In the genomic region with DNA sequence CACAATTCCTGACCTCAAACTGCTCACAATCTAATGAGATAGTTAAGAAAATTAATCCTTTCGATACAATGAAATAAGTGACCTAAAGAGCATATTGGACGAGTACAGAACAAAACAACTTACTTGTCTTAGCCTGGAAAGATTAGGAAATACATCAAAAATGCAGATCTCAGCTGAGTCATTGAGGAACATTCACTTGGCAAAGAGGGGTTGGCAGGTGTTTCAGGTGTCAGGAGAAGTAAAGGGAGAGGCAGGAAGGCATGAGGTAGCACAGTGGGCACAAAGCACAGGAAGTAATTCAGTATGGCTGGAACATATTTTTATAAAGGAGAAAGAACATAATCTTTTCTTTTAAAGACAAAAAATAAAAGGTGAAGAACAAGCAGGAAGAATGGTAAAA, we compare ENCODE assay signal across 24 cellular contexts.
"Had no signal": no experiment of that assay in that cellular context is flagged by ENCODE, and none has a peak within 500 bp of the region (broad histone marks: within the 10 kb centered on the region; RNA-seq: fewer than 3 reads in every experiment).

No MANE protein-coding gene starts in this region.

- H3K27ac Mint-ChIP-seq: activated CD4-positive, alpha-beta memory T cell treated with anti-CD3 and anti-CD28 coated beads, Interleukin-2, amount 10 ng/mL, durations not matched to agents 7 days and 5 days; activated naive CD8-positive, alpha-beta T cell treated with anti-CD3 and anti-CD28 coated beads, Interleukin-2, amount 10 ng/mL, durations not matched to agents 7 days and 5 days; activated T-helper 2 cell treated with anti-CD3 and anti-CD28 coated beads, Interferon-gamma antibody, Interleukin-2, Interleukin-4, amounts not matched to agents 10 μg/mL and 5 μg/mL and 100 μg/mL, durations not matched to agents 14 hours and 24 hours and 36 hours; T-cell had no signal

- H3K4me3 Mint-ChIP-seq: activated CD4-positive, alpha-beta memory T cell treated with anti-CD3 and anti-CD28 coated beads, Interleukin-2, amount 10 ng/mL, durations not matched to agents 7 days and 5 days; activated naive CD8-positive, alpha-beta T cell treated with anti-CD3 and anti-CD28 coated beads, Interleukin-2, amount 10 ng/mL, durations not matched to agents 7 days and 5 days; central memory CD8-positive, alpha-beta T cell; T-cell had no signal

- H3K27me3 ChIP-seq: adrenal gland had no signal

- H3K4me2 ChIP-seq: PC-9 had no signal

- H3K4me1 ChIP-seq: adrenal gland had no signal

- H3K9me3 Mint-ChIP-seq: activated CD4-positive, alpha-beta memory T cell treated with anti-CD3 and anti-CD28 coated beads, Interleukin-2, amount 10 ng/mL, durations not matched to agents 7 days and 5 days; activated naive CD8-positive, alpha-beta T cell treated with anti-CD3 and anti-CD28 coated beads, Interleukin-2, amount 10 ng/mL, durations not matched to agents 7 days and 5 days; activated T-helper 2 cell treated with anti-CD3 and anti-CD28 coated beads, Interferon-gamma antibody, Interleukin-2, Interleukin-4, amounts not matched to agents 10 μg/mL and 5 μg/mL and 100 μg/mL, durations not matched to agents 14 hours and 24 hours and 36 hours; central memory CD8-positive, alpha-beta T cell had no signal

- H3K4me1 Mint-ChIP-seq: activated CD4-positive, alpha-beta memory T cell treated with anti-CD3 and anti-CD28 coated beads, Interleukin-2, amount 10 ng/mL, durations not matched to agents 7 days and 5 days; activated naive CD8-positive, alpha-beta T cell treated with anti-CD3 and anti-CD28 coated beads, Interleukin-2, amount 10 ng/mL, durations not matched to agents 7 days and 5 days; central memory CD8-positive, alpha-beta T cell; T-cell had no signal

- H3K9me3 ChIP-seq: adrenal gland had no signal

- H3K4me3 ChIP-seq: adrenal gland, PC-9, SK-N-MC had no signal

- ATAC-seq: Right ventricle myocardium inferior, T-cell had no signal

- H3K27ac ChIP-seq: adrenal gland, PC-9, SK-N-MC, VCaP had no signal

- DNase-seq: activated CD4-positive, alpha-beta memory T cell treated with anti-CD3 and anti-CD28 coated beads, Interleukin-2, amount 10 ng/mL, durations not matched to agents 7 days and 5 days; activated CD4-positive, alpha-beta T cell treated with anti-CD3 and anti-CD28 coated beads, Interleukin-2, amount 50 U/mL, for 1 hour; activated CD4-positive, CD25-positive, alpha-beta regulatory T cell; activated naive CD4-positive, alpha-beta T cell treated with anti-CD3 and anti-CD28 coated beads, Interleukin-2, amount 50 U/mL, for 16 hours; activated naive CD8-positive, alpha-beta T cell treated with anti-CD3 and anti-CD28 coated beads, Interleukin-2, amount 10 ng/mL, durations not matched to agents 7 days and 5 days; activated T-cell treated with anti-CD3 and anti-CD28 coated beads for 4 hours; activated T-cell treated with anti-CD3 and anti-CD28 coated beads, Interleukin-2, amount 50 U/mL, for 48 hours; adrenal gland; anterior cingulate cortex; MM.1S; NCI-H1105; NCI-H1436; NCI-H1694 treated with DMSO at 0.1 percent for 48 hours; NCI-H2029 treated with DMSO at 0.1 percent for 48 hours; NCI-H446; NCI-H524; PC-9; T-cell; T-helper 2 cell had no signal

- H3K36me3 Mint-ChIP-seq: activated naive CD8-positive, alpha-beta T cell treated with anti-CD3 and anti-CD28 coated beads, Interleukin-2, amount 10 ng/mL, durations not matched to agents 7 days and 5 days; T-cell had no signal

- H3K36me3 ChIP-seq: adrenal gland had no signal

- H3K27me3 Mint-ChIP-seq: activated CD4-positive, alpha-beta memory T cell treated with anti-CD3 and anti-CD28 coated beads, Interleukin-2, amount 10 ng/mL, durations not matched to agents 7 days and 5 days; activated naive CD8-positive, alpha-beta T cell treated with anti-CD3 and anti-CD28 coated beads, Interleukin-2, amount 10 ng/mL, durations not matched to agents 7 days and 5 days; central memory CD8-positive, alpha-beta T cell; T-cell had no signal

- H2AFZ ChIP-seq: PC-9 had no signal
